In the genomic region with DNA sequence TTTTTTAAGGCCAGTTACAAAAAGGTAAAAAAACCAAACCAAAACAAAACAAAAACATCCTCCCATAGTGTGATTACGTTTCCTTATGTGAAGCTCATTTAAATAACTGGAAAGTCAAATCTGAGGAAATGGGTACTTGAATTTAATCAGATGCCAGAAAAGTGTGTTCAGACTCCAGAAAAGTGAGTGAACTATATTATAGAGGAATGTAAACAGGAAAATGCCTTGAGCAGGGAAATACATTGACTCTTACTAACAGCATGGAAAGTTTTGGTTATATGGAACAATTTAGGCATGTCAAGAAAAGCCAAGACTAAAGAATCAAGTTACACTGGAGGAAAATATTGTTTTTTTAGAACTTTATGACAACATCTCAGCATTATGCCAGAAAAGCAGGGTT, we compare ENCODE assay signal across 1 cellular context.
TF ChIP-seq lines count a peak whose summit lies in the region.

No MANE protein-coding gene starts in this region.

TF ChIP-seq in H1, 55 proteins besides CTCF, POLR2A, EP300 and RAD21:
- no peak for TF ChIP-seq CBX5 (IDR thresholded peaks at IDR 0.05; ENCODE audit: low read depth, low read length)
- TF ChIP-seq ASH2L (IDR thresholded peaks at IDR 0.05; ENCODE audit: low read length): no peak
- no peak for TF ChIP-seq CREB1 (IDR thresholded peaks at IDR 0.05)
- no peak for TF ChIP-seq SAP30 (IDR thresholded peaks at IDR 0.05; ENCODE audit: insufficient read depth, insufficient replicate concordance, low read length)
- no peak for TF ChIP-seq RNF2 (IDR thresholded peaks at IDR 0.05; ENCODE audit: borderline replicate concordance, low read depth, low read length, missing control alignments, poor library complexity, severe bottlenecking)
